8 cellular contexts compared by ENCODE assay signal in genomic region chrX:49043220-49043986, GRCh38. TPM values are rescaled to one million over a fixed set of nuclear protein-coding genes. Genes with fewer than 3 reads are reported as not detected.
DNase-seq lines count a peak whose midpoint lies in the region; ATAC-seq and TF ChIP-seq lines count a peak whose summit lies in the region.

TFE3 (minus strand) TSS chrX:49043357; CDS start chrX:49043226, 131 bp downstream.

- DNase-seq in NCI-H69 (lab: John Stamatoyannopoulos, UW) (peak; percentile 98), coronary artery (ENCODE audit: low spot score) (peak; percentile 99), left colon (peak; percentile 97 to 98)
- DNase-seq in activated CD4-positive, alpha-beta T cell treated with anti-CD3 and anti-CD28 coated beads, Interleukin-2, amount 10 ng/mL, durations not matched to agents 7 days and 5 days, result peak; percentile 96
- peak; percentile 96 for DNase-seq in stimulated activated CD4-positive, alpha-beta T cell treated with anti-CD3 and anti-CD28 coated beads, Interleukin-1b, Interleukin-23, amount 100 ng/mL, for 48 hours

- peak within 1 kb of the TSS; percentile 74 to 89 (median 82) for H3K4me3 ChIP-seq in BLaER1 treated with 17β-estradiol and CSF1 and Interleukin-3, amounts not matched to agents 10 nM and 100 nM
- H3K4me3 ChIP-seq in coronary artery, result peak within 1 kb of the TSS; percentile 81

- peak within 1 kb of the TSS; percentile 71 to 91 (median 86) for H3K4me2 ChIP-seq in BLaER1 treated with 17β-estradiol and CSF1 and Interleukin-3, amounts not matched to agents 10 nM and 100 nM

- intact Hi-C loops in left colon (cut with DNase I, micrococcal nuclease), result no loop called here

- peaks cover 0 to 34% (median 22%) of the 10 kb centered on the region in 11 experiments; a peak in 15 of 22 replicates for H3K27me3 ChIP-seq in BLaER1 treated with 17β-estradiol and CSF1 and Interleukin-3, amounts not matched to agents 10 nM and 100 nM

- H3K36me3 Mint-ChIP-seq in activated CD4-positive, alpha-beta T cell treated with anti-CD3 and anti-CD28 coated beads, Interleukin-2, amount 10 ng/mL, durations not matched to agents 7 days and 5 days (ENCODE audit: low read depth), result peaks cover 12% of the 10 kb centered on the region

- H3K27me3 Mint-ChIP-seq in activated CD4-positive, alpha-beta T cell treated with anti-CD3 and anti-CD28 coated beads, Interleukin-2, amount 10 ng/mL, durations not matched to agents 7 days and 5 days, result no peaks in the 10 kb centered on the region

- H3K4me1 Mint-ChIP-seq in activated CD4-positive, alpha-beta T cell treated with anti-CD3 and anti-CD28 coated beads, Interleukin-2, amount 10 ng/mL, durations not matched to agents 7 days and 5 days, result peaks cover 46% of the 10 kb centered on the region

- peaks cover 7 to 13% (median 11%) of the 10 kb centered on the region in 11 experiments; a peak in 21 of 22 replicates for H3K36me3 ChIP-seq in BLaER1 treated with 17β-estradiol and CSF1 and Interleukin-3, amounts not matched to agents 10 nM and 100 nM

- peak; percentile 84 for ATAC-seq in GM19351 (IDR thresholded peaks at IDR 0.05; ENCODE audit: unreplicated experiment)
- peak; percentile 92 for ATAC-seq in HG03521 (IDR thresholded peaks at IDR 0.05; ENCODE audit: unreplicated experiment)
- ATAC-seq in left colon, result peak; percentile 87

- POLR2A ChIA-PET in activated CD4-positive, alpha-beta T cell treated with anti-CD3 and anti-CD28 coated beads, Interleukin-2, amount 10 ng/mL, durations not matched to agents 7 days and 5 days (lab: Charles Lee), result interaction anchor here (0.6 kb wide), 1 partner anchor 124 kb away, joined by 3 read pairs; no protein-coding TSS in a partner anchor

- H3K27ac Mint-ChIP-seq in activated CD4-positive, alpha-beta T cell treated with anti-CD3 and anti-CD28 coated beads, Interleukin-2, amount 10 ng/mL, durations not matched to agents 7 days and 5 days, result peak within 1 kb of the TSS; percentile 95

- peaks cover 0 to 23% (median 2%) of the 10 kb centered on the region in 11 experiments; a peak in 7 of 22 replicates for H3K9me3 ChIP-seq in BLaER1 treated with 17β-estradiol and CSF1 and Interleukin-3, amounts not matched to agents 10 nM and 100 nM (replicated peaks in 1 of 11)

- CTCF ChIA-PET in activated CD4-positive, alpha-beta T cell treated with anti-CD3 and anti-CD28 coated beads, Interleukin-2, amount 10 ng/mL, durations not matched to agents 7 days and 5 days (lab: Charles Lee), result interaction anchor here (0.6 to 1.4 kb wide), 6 partner anchors 15 to 395 kb away, joined by 3 to 5 read pairs (median 4); partner anchors contain the start of gene CCDC120

- H4K20me1 ChIP-seq in BLaER1 treated with 17β-estradiol and CSF1 and Interleukin-3, amounts not matched to agents 10 nM and 100 nM, result peaks cover 0 to 7% (median 0%) of the 10 kb centered on the region in 11 experiments; a peak in 4 of 22 replicates

- H3K9me3 Mint-ChIP-seq in activated CD4-positive, alpha-beta T cell treated with anti-CD3 and anti-CD28 coated beads, Interleukin-2, amount 10 ng/mL, durations not matched to agents 7 days and 5 days, result no peaks in the 10 kb centered on the region

- H3K4me1 ChIP-seq in BLaER1 treated with 17β-estradiol and CSF1 and Interleukin-3, amounts not matched to agents 10 nM and 100 nM, result peaks cover 35 to 42% (median 38%) of the 10 kb centered on the region in 10 experiments

- H3K27ac ChIP-seq in BLaER1 treated with 17β-estradiol and CSF1 and Interleukin-3, amounts not matched to agents 10 nM and 100 nM, result peak within 1 kb of the TSS; percentile 89 to 99 (median 94)
- peak within 1 kb of the TSS; percentile 94 to 97 for H3K27ac ChIP-seq in coronary artery

- peak within 1 kb of the TSS; percentile 89 to 98 (median 94) for H3K9ac ChIP-seq in BLaER1 treated with 17β-estradiol and CSF1 and Interleukin-3, amounts not matched to agents 10 nM and 100 nM

- TF ChIP-seq CTCF in coronary artery (IDR thresholded peaks at IDR 0.05), result no peak

- peak within 1 kb of the TSS; percentile 90 for H3K4me3 Mint-ChIP-seq in activated CD4-positive, alpha-beta T cell treated with anti-CD3 and anti-CD28 coated beads, Interleukin-2, amount 10 ng/mL, durations not matched to agents 7 days and 5 days

RNA-seq across cellular contexts. Expression of gene TFE3, which starts in this region (rescaled TPM):
- 10 to 100 TPM; 25.7 to 26.8 TPM for total RNA-seq in activated CD4-positive, alpha-beta T cell treated with anti-CD3 and anti-CD28 coated beads, Interleukin-2, amount 10 ng/mL, durations not matched to agents 7 days and 5 days
- total RNA-seq in left colon, result 10 to 100 TPM; 23.2 to 26.6 TPM

Comparison
In these comparisons a context has a peak if more than half of its experiments do, and no peak if none do; other contexts are left out.
1. Peak in every context shown above with its lines: DNase-seq, ATAC-seq, H3K4me3 ChIP-seq and H3K27ac ChIP-seq.